20 cellular contexts compared by ENCODE assay signal in genomic region chr17:77593081-77593480, GRCh38.
"Had no signal": no experiment of that assay in that cellular context is flagged by ENCODE, and none has a peak within 500 bp of the region (broad histone marks: within the 10 kb centered on the region; RNA-seq: fewer than 3 reads in every experiment).

No MANE protein-coding gene starts in this region.

- H3K9ac ChIP-seq: parathyroid adenoma had no signal

- H3K9me3 Mint-ChIP-seq: activated B cell treated with CpG ODN at 0.5 μM for 24 hours; activated naive CD8-positive, alpha-beta T cell treated with anti-CD3 and anti-CD28 coated beads for 36 hours; endodermal cell had no signal

- H3K27me3 ChIP-seq: gastroesophageal sphincter, right lobe of liver, thyroid gland had no signal

- H3K36me3 Mint-ChIP-seq: activated naive CD8-positive, alpha-beta T cell treated with anti-CD3 and anti-CD28 coated beads for 36 hours had no signal

- H3K36me3 ChIP-seq: esophagus squamous epithelium, gastroesophageal sphincter, right lobe of liver, thyroid gland had no signal

- H3K4me1 Mint-ChIP-seq: activated B cell treated with CpG ODN at 0.5 μM for 24 hours, endodermal cell had no signal

- H3K27ac ChIP-seq: coronary artery, esophagus squamous epithelium, gastroesophageal sphincter, parathyroid adenoma, right lobe of liver, thyroid gland had no signal

- H3K27me3 Mint-ChIP-seq: activated CD4-positive, alpha-beta T cell treated with anti-CD3 and anti-CD28 coated beads for 36 hours; activated naive CD8-positive, alpha-beta T cell treated with anti-CD3 and anti-CD28 coated beads for 36 hours had no signal

- H3K4me3 Mint-ChIP-seq: activated B cell treated with CpG ODN at 0.5 μM for 24 hours; activated CD4-positive, alpha-beta T cell treated with anti-CD3 and anti-CD28 coated beads for 36 hours; activated naive CD8-positive, alpha-beta T cell treated with anti-CD3 and anti-CD28 coated beads for 36 hours; endodermal cell; nephron had no signal

- H3K4me1 ChIP-seq: gastroesophageal sphincter, parathyroid adenoma, right lobe of liver, thyroid gland had no signal

- H3K4me3 ChIP-seq: coronary artery, esophagus squamous epithelium, gastroesophageal sphincter, right lobe of liver, thyroid gland had no signal

- H3K79me2 ChIP-seq: parathyroid adenoma had no signal

- ATAC-seq: activated CD4-positive, alpha-beta T cell treated with anti-CD3 and anti-CD28 coated beads for 36 hours; gastroesophageal sphincter; left cardiac atrium; right lobe of liver had no signal

- H3K9me3 ChIP-seq: esophagus squamous epithelium, gastroesophageal sphincter, right lobe of liver, thyroid gland had no signal

- H3K27ac Mint-ChIP-seq: activated B cell treated with CpG ODN at 0.5 μM for 24 hours; activated CD4-positive, alpha-beta T cell treated with anti-CD3 and anti-CD28 coated beads for 36 hours; activated naive CD8-positive, alpha-beta T cell treated with anti-CD3 and anti-CD28 coated beads for 36 hours; endodermal cell; nephron had no signal

- H2AFZ ChIP-seq: parathyroid adenoma had no signal

- DNase-seq: activated B cell treated with CpG ODN at 0.5 μM for 24 hours; activated CD4-positive, alpha-beta T cell treated with anti-CD3 and anti-CD28 coated beads for 36 hours; activated CD4-positive, alpha-beta T cell treated with anti-CD3 and anti-CD28 coated beads, Interleukin-2, amount 50 U/mL, for 4 hours; activated naive CD4-positive, alpha-beta T cell treated with Interleukin-2 at 50 U/mL for 16 hours; activated naive CD8-positive, alpha-beta T cell treated with anti-CD3 and anti-CD28 coated beads for 36 hours; activated T-cell treated with anti-CD3 and anti-CD28 coated beads for 4 hours; cerebellar nuclear complex; esophagus squamous epithelium; left cardiac atrium; right lobe of liver; stimulated activated CD4-positive, alpha-beta T cell treated with anti-CD3 and anti-CD28 coated beads, Interleukin-15, amount 100 ng/mL, for 24 hours; stimulated activated CD4-positive, alpha-beta T cell treated with anti-CD3 and anti-CD28 coated beads, Interleukin-2, amount 100 ng/mL, for 48 hours; stimulated activated naive CD4-positive, alpha-beta T cell; T-helper 9 cell; thyroid gland had no signal
